13 cellular contexts compared by ENCODE assay signal in genomic region chr1:108075055-108075454, GRCh38.
DNase-seq lines count a peak whose midpoint lies in the region; ATAC-seq and TF ChIP-seq lines count a peak whose summit lies in the region.
"Had no signal": no experiment of that assay in that cellular context is flagged by ENCODE, and none has a peak within 500 bp of the region (broad histone marks: within the 10 kb centered on the region; RNA-seq: fewer than 3 reads in every experiment).

No MANE protein-coding gene starts in this region.

- no peak overlapping the region for H3K4me3 ChIP-seq in NB4 (ENCODE audit: low read depth, low read length)
- no peak overlapping the region for H3K4me3 ChIP-seq in mucosa of descending colon
- H3K4me3 ChIP-seq in breast epithelium = no peak overlapping the region
- no peak overlapping the region for H3K4me3 ChIP-seq in neuronal stem cell (ENCODE audit: low read length in 2 of 2)

- no peak overlapping the region for H2AFZ ChIP-seq in neuronal stem cell (ENCODE audit: low read length)

- H3K18ac ChIP-seq in neuronal stem cell (ENCODE audit: low read length) = no peak overlapping the region

- POLR2A ChIA-PET in CD4-positive, alpha-beta T cell (lab: Charles Lee) = no interaction called here

- TF ChIP-seq POLR2A in NB4 (IDR thresholded peaks at IDR 0.05; ENCODE audit: extremely low read depth, insufficient read length) (no peak), breast epithelium (IDR thresholded peaks at IDR 0.05) (no peak)

- H3K9ac ChIP-seq in neuronal stem cell (ENCODE audit: low read depth, low read length, poor library complexity) = no peak overlapping the region

- H3K23ac ChIP-seq in neuronal stem cell (ENCODE audit: low read depth, low read length, poor library complexity) = no peak overlapping the region

- no peaks in the 10 kb centered on the region for H3K27me3 Mint-ChIP-seq in CD4-positive, alpha-beta T cell
- H3K27me3 Mint-ChIP-seq: activated naive CD4-positive, alpha-beta T cell treated with anti-CD3 and anti-CD28 coated beads, Interleukin-2, amount 50 U/mL, for 24 hours had no signal

- no peaks in the 10 kb centered on the region for H3K79me1 ChIP-seq in neuronal stem cell (ENCODE audit: low read depth, low read length)

- no peak overlapping the region for H3K27ac Mint-ChIP-seq in CD4-positive, alpha-beta T cell
- H3K27ac Mint-ChIP-seq: activated naive CD4-positive, alpha-beta T cell treated with anti-CD3 and anti-CD28 coated beads, Interleukin-2, amount 50 U/mL, for 24 hours; CD8-positive, alpha-beta memory T cell had no signal

- H2BK15ac ChIP-seq in neuronal stem cell (ENCODE audit: low read length) = no peak overlapping the region

- no CpG with 5 or more reads among the region's 5 CpGs for WGBS in neuronal stem cell (ENCODE audit: extremely low coverage in 2 of 2, insufficient read length in 2 of 2, insufficient replicate concordance in 1 of 2), 2 donors

- H4K91ac ChIP-seq in neuronal stem cell (ENCODE audit: low read depth, low read length, poor library complexity) = no peak overlapping the region

- CTCF ChIA-PET in CD4-positive, alpha-beta T cell (lab: Charles Lee) = no interaction called here

- no peaks in the 10 kb centered on the region for H3K36me3 ChIP-seq in mucosa of descending colon (ENCODE audit: low read depth)
- H3K36me3 ChIP-seq in breast epithelium = no peaks in the 10 kb centered on the region
- no peaks in the 10 kb centered on the region for H3K36me3 ChIP-seq in neuronal stem cell (replicated peaks in 1 of 2; ENCODE audit: control insufficient read depth in 2 of 2, insufficient read depth in 2 of 2, low read length in 2 of 2)

- ATAC-seq in GM18868 (IDR thresholded peaks at IDR 0.05; ENCODE audit: unreplicated experiment) (peak; percentile 80), HG02981 (IDR thresholded peaks at IDR 0.05; ENCODE audit: unreplicated experiment) (peak; percentile 63), mucosa of descending colon (peak; percentile 55)
- ATAC-seq in CD4-positive, alpha-beta T cell (ENCODE audit: poor library complexity) = no peak

- H3K4ac ChIP-seq in neuronal stem cell (ENCODE audit: low read length) = no peak overlapping the region

- no peak overlapping the region for H3K4me3 Mint-ChIP-seq in CD4-positive, alpha-beta T cell
- H3K4me3 Mint-ChIP-seq: activated naive CD4-positive, alpha-beta T cell treated with anti-CD3 and anti-CD28 coated beads, Interleukin-2, amount 50 U/mL, for 24 hours; CD8-positive, alpha-beta memory T cell had no signal

- H3K27me3 ChIP-seq in CD4-positive, alpha-beta T cell (ENCODE audit: control insufficient read depth, insufficient read depth, low read length) = no peaks in the 10 kb centered on the region
- H3K27me3 ChIP-seq in breast epithelium (no peaks in the 10 kb centered on the region), neuronal stem cell (ENCODE audit: control insufficient read depth in 3 of 3, insufficient read depth in 3 of 3, low read depth in 1 of 3, low read length in 3 of 3) (no peaks in the 10 kb centered on the region)

- H3K27ac ChIP-seq in CD4-positive, alpha-beta T cell (ENCODE audit: low read depth, low read length) = no peak overlapping the region
- H3K27ac ChIP-seq in breast epithelium (no peak overlapping the region), neuronal stem cell (replicated peaks; ENCODE audit: low read length) (no peak overlapping the region)

- H2BK120ac ChIP-seq in neuronal stem cell (ENCODE audit: low read depth, low read length) = no peak overlapping the region

- peaks cover 56% of the 10 kb centered on the region for H3K4me1 Mint-ChIP-seq in CD4-positive, alpha-beta T cell (ENCODE audit: low read depth)

- no peaks in the 10 kb centered on the region for H3K9me3 Mint-ChIP-seq in CD4-positive, alpha-beta T cell
- H3K9me3 Mint-ChIP-seq: activated naive CD4-positive, alpha-beta T cell treated with anti-CD3 and anti-CD28 coated beads, Interleukin-2, amount 50 U/mL, for 24 hours; CD8-positive, alpha-beta memory T cell had no signal

- intact Hi-C loops in mucosa of descending colon (cut with DNase I, micrococcal nuclease) (no loop called here), breast epithelium (cut with DNase I; ENCODE audit: low total_unique reads) (no loop called here)
- intact Hi-C loops in CD4-positive, alpha-beta T cell (cut with DNase I, micrococcal nuclease) = loop anchor here in 1 of 2 experiments (5.0 kb wide), 1 partner anchor 33 kb away; no protein-coding TSS in a partner anchor

- no peak overlapping the region for H2BK5ac ChIP-seq in neuronal stem cell (ENCODE audit: low read length)

- no peak overlapping the region for H2BK12ac ChIP-seq in neuronal stem cell (ENCODE audit: low read length)

- H2AK5ac ChIP-seq in neuronal stem cell (ENCODE audit: low read depth, low read length) = no peak overlapping the region

- no peaks in the 10 kb centered on the region for H3K9me3 ChIP-seq in mucosa of descending colon
- H3K9me3 ChIP-seq in CD4-positive, alpha-beta T cell (ENCODE audit: control insufficient read depth, low read length) = no peaks in the 10 kb centered on the region
- no peaks in the 10 kb centered on the region for H3K9me3 ChIP-seq in breast epithelium
- H3K9me3 ChIP-seq in neuronal stem cell (replicated peaks in 1 of 2; ENCODE audit: control insufficient read depth in 2 of 2, insufficient read depth in 1 of 2, low read depth in 1 of 2, low read length in 2 of 2) = no peaks in the 10 kb centered on the region

- H3K14ac ChIP-seq in neuronal stem cell (ENCODE audit: low read length) = no peak overlapping the region

- no peaks in the 10 kb centered on the region for H3K36me3 Mint-ChIP-seq in CD4-positive, alpha-beta T cell (ENCODE audit: low read depth)
- H3K36me3 Mint-ChIP-seq: activated naive CD4-positive, alpha-beta T cell treated with anti-CD3 and anti-CD28 coated beads, Interleukin-2, amount 50 U/mL, for 24 hours had no signal

- H4K8ac ChIP-seq in neuronal stem cell (ENCODE audit: low read depth, low read length) = no peak overlapping the region

- DNase-seq in NB4 (ENCODE audit: low read depth) (peak; percentile 69), mucosa of descending colon (no peak), NCI-H1048 (lab: John Stamatoyannopoulos, UW) (no peak), breast epithelium (ENCODE audit: low spot score in 2 of 2) (no peak), neuronal stem cell (ENCODE audit: low spot score) (no peak)
- DNase-seq in CD4-positive, alpha-beta T cell = no peak
- DNase-seq: activated CD4-positive, alpha-beta T cell treated with anti-CD3 and anti-CD28 coated beads, Interleukin-2, amount 50 U/mL, for 4 hours; CD8-positive, alpha-beta memory T cell; NCI-H1105; NCI-H526 treated with DMSO at 0.1 percent for 48 hours had no signal

- TF ChIP-seq CTCF in NB4 (IDR thresholded peaks at IDR 0.05; ENCODE audit: low read depth, low read length) (no peak), mucosa of descending colon (IDR thresholded peaks at IDR 0.05) (no peak), breast epithelium (IDR thresholded peaks at IDR 0.05) (no peak)
- no peak for TF ChIP-seq CTCF in CD4-positive, alpha-beta T cell (IDR thresholded peaks at IDR 0.05)

- no peaks in the 10 kb centered on the region for H3K4me1 ChIP-seq in mucosa of descending colon (ENCODE audit: low read depth)
- H3K4me1 ChIP-seq in breast epithelium = no peaks in the 10 kb centered on the region
- H3K4me1 ChIP-seq in neuronal stem cell (ENCODE audit: control insufficient read depth in 2 of 2, insufficient read depth in 1 of 2, low read depth in 1 of 2, low read length in 2 of 2) = peaks cover 0 to 3% of the 10 kb centered on the region in 2 donors

- H3K4me2 ChIP-seq in neuronal stem cell (ENCODE audit: insufficient read depth, low read length, poor library complexity, severe bottlenecking) = no peak overlapping the region
